Comparison of ENCODE assay signal across 9 cellular contexts in genomic region chr2:120740765-120741513, GRCh38. TPM values are rescaled to one million over a fixed set of nuclear protein-coding genes. Genes with fewer than 3 reads are reported as not detected.
DNase-seq lines count a peak whose midpoint lies in the region; FAIRE-seq and TF ChIP-seq lines count a peak whose summit lies in the region.
"Had no signal": no experiment of that assay in that cellular context is flagged by ENCODE, and none has a peak within 500 bp of the region (broad histone marks: within the 10 kb centered on the region; RNA-seq: fewer than 3 reads in every experiment).

No MANE protein-coding gene starts in this region.

- POLR2A ChIA-PET in HEK293T (lab: Yijun Ruan, JAX) = interaction anchor here (0.8 to 1.9 kb wide), 7 partner anchors 10 to 334 kb away, joined by 3 to 5 read pairs (median 4); no protein-coding TSS in a partner anchor

- peak overlapping the region; percentile 100 for H3K4me2 ChIP-seq in smooth muscle cell

- H3K9me3 ChIP-seq in adipocyte (ENCODE audit: control insufficient read depth, low read length) = no peaks in the 10 kb centered on the region
- no peaks in the 10 kb centered on the region for H3K9me3 ChIP-seq in iPS-15b (ENCODE audit: control insufficient read depth, insufficient read depth, low read length)
- no peaks in the 10 kb centered on the region for H3K9me3 ChIP-seq in smooth muscle cell (replicated peaks; ENCODE audit: low read depth)

- peaks cover 11% of the 10 kb centered on the region for H3F3A ChIP-seq in smooth muscle cell (ENCODE audit: low read depth)

- DNase-seq in HEK293T (ENCODE audit: extremely low spot score) (peak; percentile 64), adipocyte (ENCODE audit: low read depth) (no peak), smooth muscle cell (lab: John Stamatoyannopoulos, UW; ENCODE audit: unreplicated experiment) (no peak), GM10266 (ENCODE audit: extremely low spot score) (no peak), RCC 7860 (ENCODE audit: low spot score) (no peak), GM19238 (ENCODE audit: insufficient read length, low spot score) (no peak)
- DNase-seq: activated CD4-positive, CD25-positive, alpha-beta regulatory T cell had no signal

- 6% methylated on average over 19 of the region's 19 CpGs for WGBS in smooth muscle cell (ENCODE audit: low lambda C conversion rate)

- peaks cover 22% of the 10 kb centered on the region for H4K20me1 ChIP-seq in smooth muscle cell (ENCODE audit: low read depth)

- no peak for FAIRE-seq in RCC 7860 (lab: Jason Lieb, UNC)
- FAIRE-seq: keratinocyte had no signal

- peak overlapping the region; percentile 64 for H2AFZ ChIP-seq in smooth muscle cell (ENCODE audit: low read depth)

- H3K4me1 ChIP-seq in adipocyte (ENCODE audit: control insufficient read depth, insufficient read depth, low read length) = peaks cover 33% of the 10 kb centered on the region
- peaks cover 33% of the 10 kb centered on the region for H3K4me1 ChIP-seq in iPS-15b (ENCODE audit: control insufficient read depth, insufficient read depth, low read length)
- H3K4me1 ChIP-seq in smooth muscle cell (ENCODE audit: low read depth) = peaks cover 47% of the 10 kb centered on the region

- no peaks in the 10 kb centered on the region for H3K27me3 ChIP-seq in adipocyte (replicated peaks; ENCODE audit: control insufficient read depth, insufficient read depth, low read length)
- H3K27me3 ChIP-seq in iPS-15b (ENCODE audit: control insufficient read depth, insufficient read depth, low read length) = no peaks in the 10 kb centered on the region
- no peaks in the 10 kb centered on the region for H3K27me3 ChIP-seq in smooth muscle cell (ENCODE audit: low read depth)

- TF ChIP-seq CTCF in smooth muscle cell (IDR thresholded peaks at IDR 0.05; ENCODE audit: borderline replicate concordance, insufficient read depth, poor library complexity, severe bottlenecking) (no peak), GM10266 (IDR thresholded peaks at IDR 0.05; ENCODE audit: control insufficient read depth, insufficient read depth, low read depth, missing control alignments) (no peak)

- H3K79me2 ChIP-seq in smooth muscle cell (ENCODE audit: low read depth) = peaks cover 82% of the 10 kb centered on the region

- H3K9ac ChIP-seq in adipocyte (ENCODE audit: low read length) = peak overlapping the region; percentile 79
- peak overlapping the region; percentile 19 for H3K9ac ChIP-seq in iPS-15b (ENCODE audit: low read depth, low read length)
- peak overlapping the region; percentile 81 for H3K9ac ChIP-seq in smooth muscle cell (ENCODE audit: low read depth)

- peak overlapping the region; percentile 87 for H3K27ac ChIP-seq in smooth muscle cell (ENCODE audit: low read depth)

- H3K4me3 ChIP-seq in adipocyte (ENCODE audit: low read length) (peak overlapping the region; percentile 77), iPS-15b (ENCODE audit: low read depth, low read length) (peak overlapping the region; percentile 85), smooth muscle cell (peak overlapping the region; percentile 48)

- CTCF ChIA-PET in HEK293T (lab: Yijun Ruan, JAX) = interaction anchor here (0.5 to 0.7 kb wide), 3 partner anchors 18 to 354 kb away, joined by 3 to 4 read pairs (median 3); no protein-coding TSS in a partner anchor

- no peaks in the 10 kb centered on the region for H3K36me3 ChIP-seq in adipocyte (ENCODE audit: control insufficient read depth, insufficient read depth, low read length, severe bottlenecking)
- H3K36me3 ChIP-seq in iPS-15b (ENCODE audit: control insufficient read depth, insufficient read depth, low read length) = no peaks in the 10 kb centered on the region
- H3K36me3 ChIP-seq in smooth muscle cell (ENCODE audit: low read depth) = no peaks in the 10 kb centered on the region

TF ChIP-seq in HEK293T, 16 proteins besides CTCF, POLR2A, EP300 and RAD21:
- TF ChIP-seq HDGF (IDR thresholded peaks at IDR 0.05; ENCODE audit: borderline replicate concordance) (0 out of 2 replicates have a peak, but pooled peaks have one; percentile 54), ARNT (IDR thresholded peaks at IDR 0.05) (no peak)

RNA-seq across cellular contexts. Expression of gene GLI2, which starts 5.3 kb away (rescaled TPM):
- total RNA-seq in smooth muscle cell = 10.4 and 10.6 TPM in 2 replicates
- 9.4 and 10.4 TPM in 2 replicates for polyA plus RNA-seq in smooth muscle cell

Comparison
In these comparisons a context has a peak if more than half of its experiments do, and no peak if none do; other contexts are left out.
1. H3K9ac ChIP-seq: peak in every context shown above with its lines; median percentile 81 in smooth muscle cell; 79 in adipocyte; 19 in iPS-15b.